ENCODE assay signal across 8 cellular contexts in the genomic region with DNA sequence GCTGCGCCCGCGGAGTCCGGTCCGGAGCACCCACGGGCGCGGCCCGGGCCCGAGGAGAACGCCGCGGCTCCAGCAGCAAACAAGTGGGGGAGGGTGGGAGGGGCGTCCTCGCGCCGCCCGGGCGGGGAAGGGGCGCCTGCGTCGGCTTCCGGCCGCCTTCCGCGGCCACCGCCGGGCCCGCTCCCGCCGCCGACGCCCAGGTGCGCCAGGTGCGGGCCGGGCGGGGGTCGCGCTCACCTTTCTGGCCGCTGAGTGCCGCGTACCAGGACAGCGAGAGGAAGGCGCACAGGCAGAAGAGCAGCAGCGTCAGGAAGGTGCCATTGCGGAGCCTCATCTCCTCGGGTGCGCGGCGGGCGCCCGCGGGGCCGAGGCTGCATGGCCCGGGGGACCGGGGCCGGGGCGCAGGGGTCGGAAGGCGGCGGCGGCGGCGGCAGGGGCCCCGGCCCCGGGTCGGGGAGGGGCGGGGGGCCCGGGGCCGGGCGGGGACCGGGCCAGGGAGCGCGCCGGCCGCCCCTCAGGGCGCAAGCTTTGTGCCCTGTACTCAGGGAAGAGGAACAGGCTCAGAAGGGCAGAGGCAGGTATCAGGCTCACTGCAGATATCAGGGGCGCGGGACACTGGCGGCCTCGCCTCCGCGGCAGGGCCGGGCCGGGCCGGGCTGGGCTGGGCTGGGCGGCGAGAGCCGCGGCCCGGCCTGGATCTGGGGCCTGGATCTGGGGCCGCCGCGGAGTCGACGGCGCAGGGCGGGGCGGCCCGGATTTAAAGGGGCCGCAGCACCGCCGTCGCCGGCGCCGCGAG. TPM values are rescaled to one million over a fixed set of nuclear protein-coding genes. Genes with fewer than 3 reads are reported as not detected.
DNase-seq lines count a peak whose midpoint lies in the region; ATAC-seq and TF ChIP-seq lines count a peak whose summit lies in the region.

A gene (minus strand): TSS at position 617 of the 796 bp plus-strand sequence. CDS start 283 bp downstream, at position 334.

- H3K27ac ChIP-seq in VCaP, result peak within 1 kb of the TSS; percentile 100

- DNase-seq in SIG-M5 treated with dmso at 0.1 percent for 504 hours (lab: John Stamatoyannopoulos, UW; ENCODE audit: unreplicated experiment) (peak; percentile 63), SIG-M5 (lab: John Stamatoyannopoulos, UW) (no peak), NCI-H1092 (lab: John Stamatoyannopoulos, UW) (peak; percentile 28), choroid plexus epithelial cell (ENCODE audit: low read depth) (peak; percentile 77), kidney epithelial cell (ENCODE audit: low read depth) (no peak)
- DNase-seq in stimulated activated CD4-positive, alpha-beta T cell treated with anti-CD3 and anti-CD28 coated beads, Interleukin-12 subunit alpha, Interleukin-12 subunit beta, amount 100 ng/mL, for 4 hours, result peak; percentile 66

- H3K4me3 ChIP-seq in choroid plexus epithelial cell (ENCODE audit: low read depth, low read length) (peak within 1 kb of the TSS; percentile 84), kidney epithelial cell (ENCODE audit: low read depth, low read length) (peak within 1 kb of the TSS; percentile 69)

- H3K27me3 ChIP-seq in kidney epithelial cell (ENCODE audit: control insufficient read depth, insufficient read depth, low read length), result no peaks in the 10 kb centered on the region

- no peak for TF ChIP-seq CTCF in VCaP (conservative IDR thresholded peaks at IDR 0.05)
- no peak for TF ChIP-seq CTCF in choroid plexus epithelial cell (conservative IDR thresholded peaks at IDR 0.05; ENCODE audit: low read depth, low read length)
- TF ChIP-seq CTCF in kidney epithelial cell (IDR thresholded peaks at IDR 0.05; ENCODE audit: insufficient read depth, low read length, poor library complexity, severe bottlenecking), result no peak

- H3K36me3 ChIP-seq in kidney epithelial cell (ENCODE audit: control insufficient read depth, insufficient read depth, low read length), result no peaks in the 10 kb centered on the region

- peak; percentile 68 for ATAC-seq in HG02642 (IDR thresholded peaks at IDR 0.05; ENCODE audit: poor library complexity, unreplicated experiment)

RNA-seq across cellular contexts. Expression of the gene that starts here (rescaled TPM):
- total RNA-seq in kidney epithelial cell, result 540 and 586 TPM in 2 replicates

Comparison
In these comparisons a context has a peak if more than half of its experiments do, and no peak if none do; other contexts are left out.
1. DNase-seq: peak in SIG-M5 treated with dmso at 0.1 percent for 504 hours (single experiment), NCI-H1092 (single experiment), choroid plexus epithelial cell (single experiment) and stimulated activated CD4-positive, alpha-beta T cell treated with anti-CD3 and anti-CD28 coated beads, Interleukin-12 subunit alpha, Interleukin-12 subunit beta, amount 100 ng/mL, for 4 hours (single experiment); none in SIG-M5 (single experiment) and kidney epithelial cell (single experiment).